Comparison of ENCODE assay signal across 8 cellular contexts in genomic region chr1:153568367-153569099, GRCh38. TPM values are rescaled to one million over a fixed set of nuclear protein-coding genes. Genes with fewer than 3 reads are reported as not detected.
DNase-seq lines count a peak whose midpoint lies in the region; ATAC-seq and TF ChIP-seq lines count a peak whose summit lies in the region.

No MANE protein-coding gene starts in this region.

- ATAC-seq in GM21529 (IDR thresholded peaks at IDR 0.05; ENCODE audit: unreplicated experiment), result no peak

- CTCF ChIA-PET in SK-N-SH (lab: Yijun Ruan, JAX), result interaction anchor here (0.6 to 7.4 kb wide), 36 partner anchors 9 to 418 kb away, joined by 3 to 283 read pairs (median 5); partner anchors contain the start of genes CHTOP, ILF2, RAB13 and S100A14

- H4K20me1 ChIP-seq in SK-N-SH (ENCODE audit: insufficient read depth), result no peaks in the 10 kb centered on the region

- peak overlapping the region; percentile 95 to 99 for H3K27ac ChIP-seq in SK-N-SH (ENCODE audit: low read depth in 2 of 2, low read length in 1 of 2)
- H3K27ac ChIP-seq in suprapubic skin, result peak overlapping the region; percentile 99

- POLR2A ChIA-PET in SK-N-SH (lab: Yijun Ruan, JAX), result no interaction called here

- DNase-seq in EH (ENCODE audit: low read depth), result peak; percentile 88
- peak; percentile 80 for DNase-seq in NB4 (ENCODE audit: low read depth)
- DNase-seq in SK-N-SH, result peak; percentile 92
- DNase-seq in activated naive CD4-positive, alpha-beta T cell treated with anti-CD3 and anti-CD28 coated beads, Interleukin-2, amount 50 U/mL, for 16 hours, result peak; percentile 76
- DNase-seq in globus pallidus (ENCODE audit: low spot score), result peak; percentile 80
- peak; percentile 64 for DNase-seq in occipital lobe (lab: John Stamatoyannopoulos, UW)
- peak; percentile 96 to 97 for DNase-seq in suprapubic skin (ENCODE audit: low spot score in 2 of 2)

- TF ChIP-seq RAD21 in SK-N-SH (IDR thresholded peaks at IDR 0.05; ENCODE audit: low read length), result peak; percentile 97

- H3K4me3 ChIP-seq in NB4 (ENCODE audit: low read depth, low read length) (no peak overlapping the region), SK-N-SH (ENCODE audit: low read depth in 2 of 2, low read length in 1 of 2) (no peak overlapping the region; a peak in 1 of 4 replicates), suprapubic skin (peak overlapping the region; percentile 37)

- peaks cover 15% of the 10 kb centered on the region for H3K79me2 ChIP-seq in SK-N-SH (ENCODE audit: insufficient read depth)

- TF ChIP-seq EP300 in SK-N-SH (IDR thresholded peaks at IDR 0.05; ENCODE audit: borderline replicate concordance in 1 of 2, low read depth in 1 of 2, low read length in 1 of 2), result no peak; a peak in 1 of 4 replicates
- no peak for TF ChIP-seq EP300 in suprapubic skin (IDR thresholded peaks at IDR 0.05)

- TF ChIP-seq POLR2A in NB4 (IDR thresholded peaks at IDR 0.05; ENCODE audit: extremely low read depth, insufficient read length) (no peak), suprapubic skin (IDR thresholded peaks at IDR 0.05) (peak in 1 of 2 donors; percentile 33)

- 21% methylated on average over 24 of the region's 25 CpGs for WGBS in SK-N-SH (ENCODE audit: low lambda C conversion rate)
- 7% methylated on average over 18 of the region's 25 CpGs for WGBS in suprapubic skin

- H3F3A ChIP-seq in SK-N-SH (replicated peaks; ENCODE audit: insufficient read depth), result peaks cover 26% of the 10 kb centered on the region

- peak overlapping the region; percentile 36; the same call in 1 of the 2 replicates for H3K9ac ChIP-seq in SK-N-SH

- H3K4me2 ChIP-seq in SK-N-SH, result peak overlapping the region; percentile 30; the same call in 1 of the 2 replicates

- H3K9me3 ChIP-seq in SK-N-SH, result no peaks in the 10 kb centered on the region
- no peaks in the 10 kb centered on the region for H3K9me3 ChIP-seq in suprapubic skin

- TF ChIP-seq CTCF in NB4 (IDR thresholded peaks at IDR 0.05; ENCODE audit: low read depth, low read length) (peak; percentile 94), SK-N-SH (IDR thresholded peaks at IDR 0.05) (peak; percentile 97), suprapubic skin (IDR thresholded peaks at IDR 0.05) (peak; percentile 97 to 99)

- no peaks in the 10 kb centered on the region for H3K27me3 ChIP-seq in SK-N-SH (ENCODE audit: insufficient read depth)
- no peaks in the 10 kb centered on the region for H3K27me3 ChIP-seq in suprapubic skin

- peak overlapping the region; percentile 91 for H2AFZ ChIP-seq in SK-N-SH (ENCODE audit: low read depth)

- no peaks in the 10 kb centered on the region for H3K9me2 ChIP-seq in SK-N-SH

- H3K4me1 ChIP-seq in SK-N-SH (ENCODE audit: control insufficient read depth in 1 of 2, insufficient read depth in 2 of 2, low read depth in 1 of 2, low read length in 1 of 2), result peaks cover 33 to 50% of the 10 kb centered on the region in 2 experiments
- peaks cover 70% of the 10 kb centered on the region for H3K4me1 ChIP-seq in suprapubic skin

- no peaks in the 10 kb centered on the region for H3K36me3 ChIP-seq in SK-N-SH (replicated peaks in 1 of 2; ENCODE audit: control insufficient read depth in 1 of 2, insufficient read depth in 2 of 2, low read length in 1 of 2)
- H3K36me3 ChIP-seq in suprapubic skin, result no peaks in the 10 kb centered on the region

TF ChIP-seq in SK-N-SH, 30 proteins besides CTCF, POLR2A, EP300 and RAD21 (continues in another document):
- no peak for TF ChIP-seq FOXJ3 (CRISPR knock-in tag; IDR thresholded peaks at IDR 0.05)
- TF ChIP-seq RCOR1 (IDR thresholded peaks at IDR 0.05; ENCODE audit: low read length), result 0 out of 2 replicates have a peak, but pooled peaks have one; percentile 13
- peak; percentile 33; the same call in 1 of the 2 replicates for TF ChIP-seq NRF1 (IDR thresholded peaks at IDR 0.05; ENCODE audit: low read depth, low read length)
- peak; percentile 50 for TF ChIP-seq TCF12 (IDR thresholded peaks at IDR 0.05)
- TF ChIP-seq IRF3 (IDR thresholded peaks at IDR 0.05; ENCODE audit: low read depth, low read length), result no peak
- no peak for TF ChIP-seq GABPA (IDR thresholded peaks at IDR 0.05; ENCODE audit: low read depth)
- no peak; the same call in 1 of the 2 replicates for TF ChIP-seq FOSL2 (IDR thresholded peaks at IDR 0.05; ENCODE audit: borderline replicate concordance, low read depth)
- TF ChIP-seq FOXM1 (IDR thresholded peaks at IDR 0.05; ENCODE audit: low read depth), result no peak
- no peak for TF ChIP-seq JUND (IDR thresholded peaks at IDR 0.05)
- peak; percentile 99 for TF ChIP-seq SMC3 (IDR thresholded peaks at IDR 0.05; ENCODE audit: low read depth, low read length)
- TF ChIP-seq NFIC (IDR thresholded peaks at IDR 0.05; ENCODE audit: borderline replicate concordance), result peak; percentile 19; the same call in 1 of the 2 replicates
- TF ChIP-seq TAF1 (IDR thresholded peaks at IDR 0.05; ENCODE audit: borderline replicate concordance, low read depth, low read length), result no peak
- TF ChIP-seq POLR2AphosphoS5 (IDR thresholded peaks at IDR 0.05; ENCODE audit: low read depth, low read length), result no peak
- TF ChIP-seq EZH2phosphoT487 (IDR thresholded peaks at IDR 0.05; ENCODE audit: borderline replicate concordance, low read depth), result no peak
- TF ChIP-seq USF1 (IDR thresholded peaks at IDR 0.05; ENCODE audit: borderline replicate concordance, low read depth), result no peak
- no peak for TF ChIP-seq ZBTB33 (IDR thresholded peaks at IDR 0.05; ENCODE audit: borderline replicate concordance, low read depth)
- no peak for TF ChIP-seq MEF2A (IDR thresholded peaks at IDR 0.05; ENCODE audit: borderline replicate concordance, low read depth)
- TF ChIP-seq SIN3A (IDR thresholded peaks at IDR 0.05; ENCODE audit: borderline replicate concordance, low read depth, low read length), result peak; percentile 79; the same call in 1 of the 2 replicates
- no peak for TF ChIP-seq ELF1 (IDR thresholded peaks at IDR 0.05)

RNA-seq across cellular contexts. Expression of gene S100A2, which starts 2.9 kb away (rescaled TPM):
- polyA plus RNA-seq in SK-N-SH (2012; rRNA removed), result 27.3 and 31.4 TPM in 2 replicates
- 27.2 and 29.0 TPM in 2 replicates for polyA plus RNA-seq in SK-N-SH (2012; cell fraction: cytosol; rRNA removed)
- 13.3 and 23.8 TPM in 2 replicates for polyA plus RNA-seq in SK-N-SH (2012; cell fraction: nucleus; rRNA removed)
- total RNA-seq in occipital lobe (not detected), suprapubic skin (100 to 1,000 TPM; 127 to 519 (median 267) TPM)

RNA-seq across cellular contexts. Expression of gene S100A3, which starts 19.5 kb away (rescaled TPM):
- 11.8 and 13.1 TPM in 2 replicates for polyA plus RNA-seq in SK-N-SH (2012; rRNA removed)
- polyA plus RNA-seq in SK-N-SH (2012; cell fraction: cytosol; rRNA removed), result 7.1 and 10.2 TPM in 2 replicates
- 5.7 and 6.0 TPM in 2 replicates for polyA plus RNA-seq in SK-N-SH (2012; cell fraction: nucleus; rRNA removed)
- total RNA-seq in occipital lobe (not detected), suprapubic skin (100 to 1,000 TPM in 1 of 4 donors, 10 to 100 TPM in 2, not detected in 1; 42.6 to 342 (median 88.0) TPM)

RNA-seq across cellular contexts. Expression of gene S100A4, which starts 22.9 kb away (rescaled TPM):
- 24.6 and 25.4 TPM in 2 replicates for polyA plus RNA-seq in SK-N-SH (2012; rRNA removed)
- 19.7 and 25.3 TPM in 2 replicates for polyA plus RNA-seq in SK-N-SH (2012; cell fraction: cytosol; rRNA removed)
- 8.0 and 9.0 TPM in 2 replicates for polyA plus RNA-seq in SK-N-SH (2012; cell fraction: nucleus; rRNA removed)
- total RNA-seq in occipital lobe (0.62 TPM), suprapubic skin (100 to 1,000 TPM in 3 of 4 donors, 10 to 100 TPM in 1; 89.3 to 229 (median 175) TPM)

RNA-seq across cellular contexts. Expression of gene S100A5, which starts 27.8 kb away (rescaled TPM):
- 0.15 TPM in 1 of 2 replicates, not detected in the other for polyA plus RNA-seq in SK-N-SH (2012; rRNA removed)
- polyA plus RNA-seq in SK-N-SH (2012; cell fraction: cytosol; rRNA removed), result 0.12 TPM in 1 of 2 replicates, not detected in the other
- not detected in 2 replicates for polyA plus RNA-seq in SK-N-SH (2012; cell fraction: nucleus; rRNA removed)
- total RNA-seq in occipital lobe, result not detected
- total RNA-seq in suprapubic skin, result not detected

RNA-seq across cellular contexts. Expression of gene S100A6, which starts 32.7 kb away (rescaled TPM):
- polyA plus RNA-seq in SK-N-SH (2012; rRNA removed), result 844 and 895 TPM in 2 replicates
- polyA plus RNA-seq in SK-N-SH (2012; cell fraction: cytosol; rRNA removed), result 725 and 778 TPM in 2 replicates
- polyA plus RNA-seq in SK-N-SH (2012; cell fraction: nucleus; rRNA removed), result 349 and 492 TPM in 2 replicates
- total RNA-seq in occipital lobe, result 9.2 TPM
- total RNA-seq in suprapubic skin, result 100 to 1,000 TPM; 135 to 264 (median 241) TPM

Comparison
In these comparisons a context has a peak if more than half of its experiments do, and no peak if none do; other contexts are left out.
1. RNA of gene S100A2, which starts 2.9 kb away (total RNA-seq): 127 to 519 TPM in suprapubic skin; not detected in occipital lobe (single experiment); every median in the first group is over 10 times any median in the second.
2. RNA of gene S100A4, which starts 22.9 kb away (total RNA-seq): 89.3 to 229 TPM in suprapubic skin; 0.62 TPM in occipital lobe (single experiment); every median in the first group is over 10 times any median in the second.
3. Peak in every context shown above with its lines, with median percentiles within 50 percentile points of each other: DNase-seq and CTCF ChIP-seq.